Comparison of ENCODE assay signal across 11 cellular contexts in the genomic region with DNA sequence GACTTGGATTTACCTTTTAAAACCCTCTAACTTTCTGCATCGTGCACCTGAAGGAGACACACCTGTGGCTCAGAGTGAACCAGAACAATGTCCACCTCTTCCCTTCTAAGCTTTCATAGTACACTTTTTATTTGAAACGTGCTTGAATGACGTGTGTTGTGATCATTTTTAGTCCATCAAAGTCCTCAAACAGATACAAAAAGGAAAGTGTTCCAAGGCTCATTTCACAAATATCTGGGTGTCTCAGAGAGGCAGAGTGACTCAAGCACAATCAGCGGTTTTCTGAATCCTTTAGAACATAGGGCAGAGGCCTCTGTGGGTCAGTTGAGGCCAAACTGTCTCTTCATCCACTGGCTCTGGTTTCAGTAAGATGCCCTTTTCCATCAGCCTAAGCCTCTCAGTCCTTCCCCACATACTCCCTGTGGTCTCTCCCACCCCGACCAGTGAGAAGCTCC. TPM values are rescaled to one million over a fixed set of nuclear protein-coding genes. Genes with fewer than 3 reads are reported as not detected.
DNase-seq lines count a peak whose midpoint lies in the region; ATAC-seq, FAIRE-seq and TF ChIP-seq lines count a peak whose summit lies in the region.
"Had no signal": no experiment of that assay in that cellular context is flagged by ENCODE, and none has a peak within 500 bp of the region (broad histone marks: within the 10 kb centered on the region; RNA-seq: fewer than 3 reads in every experiment).

No MANE protein-coding gene starts in this region.

- FAIRE-seq in astrocyte (lab: Jason Lieb, UNC) (no peak), HepG2 (lab: Jason Lieb, UNC) (no peak)

- H3K4me1 ChIP-seq in astrocyte (ENCODE audit: insufficient read depth, low read length) (peaks cover 44% of the 10 kb centered on the region), HepG2 (ENCODE audit: insufficient read depth, low read length) (peaks cover 81% of the 10 kb centered on the region), tibial nerve (peaks cover 0 to 92% (median 63%) of the 10 kb centered on the region in 4 donors)

- no peaks in the 10 kb centered on the region for H3K9me3 Mint-ChIP-seq in astrocyte (ENCODE audit: unreplicated experiment)
- H3K9me3 Mint-ChIP-seq in progenitor cell of endocrine pancreas (ENCODE audit: low read depth): no peaks in the 10 kb centered on the region
- H3K9me3 Mint-ChIP-seq: activated CD8-positive, alpha-beta T cell treated with anti-CD3 and anti-CD28 coated beads for 36 hours had no signal

- H3K9me3 ChIP-seq in astrocyte (ENCODE audit: insufficient read depth, low read depth, low read length) (no peaks in the 10 kb centered on the region), HepG2 (ENCODE audit: low read length) (no peaks in the 10 kb centered on the region), tibial nerve (no peaks in the 10 kb centered on the region)

- in situ Hi-C loops in HepG2 (cut with HindIII; ENCODE audit: extremely low pct_ligation_motif_present, low pct_unique_long_range_greater_than_20kb): no loop called here

- intact Hi-C loops in HepG2 (cut with micrococcal nuclease; ENCODE audit: unreplicated experiment): no loop called here

- H3K4me1 Mint-ChIP-seq in astrocyte (ENCODE audit: low read depth, unreplicated experiment): peaks cover 39% of the 10 kb centered on the region
- peaks cover 32% of the 10 kb centered on the region for H3K4me1 Mint-ChIP-seq in progenitor cell of endocrine pancreas (ENCODE audit: low read depth)

- WGBS in HepG2 (ENCODE audit: low lambda C conversion rate): 55% methylated on average over 5 of the region's 5 CpGs
- WGBS in tibial nerve, 2 donors: 41 to 49% methylated on average over 5 of the region's 5 CpGs

- POLR2A ChIA-PET in HepG2 (lab: Yijun Ruan, JAX): interaction anchor here (0.7 to 7.8 kb wide), 15 partner anchors 10 to 479 kb away, joined by 3 to 117 read pairs (median 5); a partner anchor contains a TSS

- H3K4me3 Mint-ChIP-seq in astrocyte (ENCODE audit: unreplicated experiment) (no peak overlapping the region), progenitor cell of endocrine pancreas (ENCODE audit: low read depth) (no peak overlapping the region)
- H3K4me3 Mint-ChIP-seq: activated CD8-positive, alpha-beta T cell treated with anti-CD3 and anti-CD28 coated beads for 36 hours had no signal

- TF ChIP-seq POLR2A in HepG2 (IDR thresholded peaks at IDR 0.05; ENCODE audit: insufficient read depth in 1 of 2, low read depth in 2 of 2, low read length in 2 of 2) (no peak), tibial nerve (IDR thresholded peaks at IDR 0.05) (no peak)

- no peak for TF ChIP-seq RAD21 in HepG2 (CRISPR knock-in tag; IDR thresholded peaks at IDR 0.05)

- H2AFZ ChIP-seq in astrocyte (ENCODE audit: low read depth, low read length): no peak overlapping the region
- H2AFZ ChIP-seq in HepG2 (ENCODE audit: low read length): no peak overlapping the region

- peak; percentile 31 for DNase-seq in NCI-H2171 treated with DMSO at 0.1 percent for 48 hours (lab: John Stamatoyannopoulos, UW)
- DNase-seq in NCI-H2171 (lab: John Stamatoyannopoulos, UW): no peak
- DNase-seq in astrocyte (ENCODE audit: low read depth): peak; percentile 52
- no peak for DNase-seq in HepG2 (ENCODE audit: low spot score)
- no peak for DNase-seq in tibial nerve (ENCODE audit: low spot score in 2 of 2)
- DNase-seq in progenitor cell of endocrine pancreas (ENCODE audit: low spot score, unreplicated experiment): no peak
- DNase-seq in T-helper 1 cell: no peak
- DNase-seq: 8988T; activated CD8-positive, alpha-beta T cell treated with anti-CD3 and anti-CD28 coated beads for 36 hours; anterior cingulate cortex had no signal

- H4K20me1 ChIP-seq in astrocyte (ENCODE audit: insufficient read depth, low read length) (no peaks in the 10 kb centered on the region), HepG2 (ENCODE audit: insufficient read depth, low read length) (no peaks in the 10 kb centered on the region)

- TF ChIP-seq EP300 in HepG2 (IDR thresholded peaks at IDR 0.05; ENCODE audit: low read depth in 2 of 2, low read length in 2 of 2) (no peak), HepG2 (CRISPR knock-in tag; IDR thresholded peaks at IDR 0.05; ENCODE audit: borderline replicate concordance) (no peak), tibial nerve (IDR thresholded peaks at IDR 0.05) (no peak)

- no peaks in the 10 kb centered on the region for H3K36me3 Mint-ChIP-seq in astrocyte (ENCODE audit: low read depth, unreplicated experiment)
- H3K36me3 Mint-ChIP-seq in progenitor cell of endocrine pancreas (ENCODE audit: insufficient read depth): no peaks in the 10 kb centered on the region

- H3K27me3 Mint-ChIP-seq in astrocyte (ENCODE audit: low read depth, unreplicated experiment) (no peaks in the 10 kb centered on the region), progenitor cell of endocrine pancreas (no peaks in the 10 kb centered on the region)
- H3K27me3 Mint-ChIP-seq: activated CD8-positive, alpha-beta T cell treated with anti-CD3 and anti-CD28 coated beads for 36 hours had no signal

- CTCF ChIA-PET in HepG2 (lab: Yijun Ruan, JAX; ENCODE audit: low intra/inter-chr PET ratio, low total read pairs): no interaction called here

- TF ChIP-seq CTCF in astrocyte (IDR thresholded peaks at IDR 0.05; ENCODE audit: insufficient read depth, low read depth, low read length) (no peak), HepG2 (CRISPR knock-in tag; IDR thresholded peaks at IDR 0.05) (no peak), tibial nerve (IDR thresholded peaks at IDR 0.05) (no peak), progenitor cell of endocrine pancreas (IDR thresholded peaks at IDR 0.05; ENCODE audit: unreplicated experiment) (no peak)

- no peak overlapping the region for H3K27ac Mint-ChIP-seq in astrocyte (ENCODE audit: unreplicated experiment)
- H3K27ac Mint-ChIP-seq in progenitor cell of endocrine pancreas: no peak overlapping the region
- H3K27ac Mint-ChIP-seq: activated CD8-positive, alpha-beta T cell treated with anti-CD3 and anti-CD28 coated beads for 36 hours had no signal

- no peak for ATAC-seq in HepG2
- no peak for ATAC-seq in GM18873 (IDR thresholded peaks at IDR 0.05; ENCODE audit: low FRiP score, unreplicated experiment)
- ATAC-seq: activated CD8-positive, alpha-beta T cell treated with anti-CD3 and anti-CD28 coated beads for 36 hours had no signal

- H3K4me2 ChIP-seq in astrocyte (ENCODE audit: low read length) (peak overlapping the region; percentile 39), HepG2 (ENCODE audit: low read depth, low read length) (peak overlapping the region; percentile 16)

- H3K4me3 ChIP-seq in astrocyte (ENCODE audit: insufficient read depth, low read depth, low read length) (no peak overlapping the region), HepG2 (replicated peaks in 1 of 3; ENCODE audit: insufficient read depth in 1 of 3, low read depth in 2 of 3, low read length in 3 of 3) (no peak overlapping the region), tibial nerve (no peak overlapping the region)

- H3K27me3 ChIP-seq in astrocyte (ENCODE audit: insufficient read depth, low read length) (no peaks in the 10 kb centered on the region), HepG2 (ENCODE audit: control insufficient read depth in 1 of 2, insufficient read depth in 2 of 2, low read length in 2 of 2) (no peaks in the 10 kb centered on the region; a peak in 1 of 5 replicates), tibial nerve (no peaks in the 10 kb centered on the region)

- peak overlapping the region; percentile 46 for H3K9ac ChIP-seq in astrocyte (ENCODE audit: low read length)
- peak overlapping the region; percentile 47 for H3K9ac ChIP-seq in HepG2 (ENCODE audit: insufficient read depth, low read depth, low read length)

- peak overlapping the region; percentile 41 for H3K27ac ChIP-seq in astrocyte (ENCODE audit: low read depth, low read length)
- H3K27ac ChIP-seq in HepG2 (ENCODE audit: extremely low read length, insufficient read depth, low read length): peak overlapping the region; percentile 55
- H3K27ac ChIP-seq in tibial nerve: peak overlapping the region in 3 of 4 donors; percentile 61 to 69 (median 66)

- H3K36me3 ChIP-seq in astrocyte (ENCODE audit: insufficient read depth, low read length) (no peaks in the 10 kb centered on the region), HepG2 (replicated peaks in 1 of 2; ENCODE audit: control insufficient read depth in 1 of 2, insufficient read depth in 2 of 2, low read length in 2 of 2) (no peaks in the 10 kb centered on the region), tibial nerve (no peaks in the 10 kb centered on the region)

- no peaks in the 10 kb centered on the region for H3K79me2 ChIP-seq in astrocyte (ENCODE audit: insufficient read depth, low read length)
- peaks cover 7% of the 10 kb centered on the region for H3K79me2 ChIP-seq in HepG2 (ENCODE audit: insufficient read depth, low read length)

- BruUV-seq in HepG2 (replicated peaks; lab: Mats Ljungman, UMichigan): no TSS peak

TF ChIP-seq in HepG2, 621 proteins besides CTCF, POLR2A, EP300 and RAD21 (continues in another document):
- TF ChIP-seq ZNF563 (CRISPR knock-in tag; IDR thresholded peaks at IDR 0.05): no peak

RNA-seq across cellular contexts. Expression of a gene that starts 49.7 kb away (rescaled TPM):
- total RNA-seq in astrocyte: 136 and 143 TPM in 2 replicates
- total RNA-seq in HepG2 (2016; rRNA removed; fragmentation: Illumina TruSeq; extraction: Trizol): 138 and 153 TPM in 2 replicates
- 69.4 and 87.9 TPM in 2 replicates for total RNA-seq in HepG2 (2016; cell fraction: cytosol; rRNA removed; fragmentation: Illumina TruSeq; extraction: Trizol; ENCODE audit: low read depth)
- total RNA-seq in HepG2 (2016; cell fraction: insoluble cytoplasmic fraction; rRNA removed; fragmentation: Illumina TruSeq; extraction: Trizol): 150 and 155 TPM in 2 replicates
- 161 and 181 TPM in 2 replicates for total RNA-seq in HepG2 (2016; cell fraction: membrane; rRNA removed; fragmentation: Illumina TruSeq; extraction: Trizol)
- total RNA-seq in HepG2 (2016; cell fraction: nucleus; rRNA removed; fragmentation: Illumina TruSeq; extraction: Trizol): 122 and 141 TPM in 2 replicates
- polyA plus RNA-seq in HepG2 (2011; rRNA removed): 298 and 376 TPM in 2 replicates
- 138 and 172 TPM in 2 replicates for polyA plus RNA-seq in HepG2 (2011; cell fraction: cytosol; rRNA removed)
- 48.3 and 58.7 TPM in 2 replicates for polyA plus RNA-seq in HepG2 (2011; cell fraction: nucleus; rRNA removed)
- polyA plus RNA-seq in HepG2 (2012): 275 and 344 TPM in 2 replicates
- 107 and 127 TPM in 2 replicates for polyA plus RNA-seq in HepG2 (2016; cell fraction: cytosol; fragmentation: Illumina TruSeq; extraction: Trizol; ENCODE audit: low read depth)
- 138 and 146 TPM in 2 replicates for polyA plus RNA-seq in HepG2 (2016; cell fraction: insoluble cytoplasmic fraction; fragmentation: Illumina TruSeq; extraction: Trizol; ENCODE audit: low read depth)
- polyA plus RNA-seq in HepG2 (2016; cell fraction: membrane; fragmentation: Illumina TruSeq; extraction: Trizol; ENCODE audit: low read depth): 182 and 204 TPM in 2 replicates
- 192 and 196 TPM in 2 replicates for polyA plus RNA-seq in HepG2 (2016; cell fraction: nucleus; fragmentation: Illumina TruSeq; extraction: Trizol; ENCODE audit: insufficient read depth, low read depth)
- polyA minus RNA-seq in HepG2 (2011; rRNA and poly(A)+ RNA removed; ENCODE audit: low replicate concordance): 29.6 and 82.1 TPM in 2 replicates
- 136 and 144 TPM in 2 replicates for polyA minus RNA-seq in HepG2 (2011; cell fraction: cytosol; rRNA and poly(A)+ RNA removed)
- polyA minus RNA-seq in HepG2 (2011; cell fraction: nucleus; rRNA and poly(A)+ RNA removed): 77.8 and 97.8 TPM in 2 replicates
- 100 to 1,000 TPM in 1 of 4 donors, 10 to 100 TPM in 3; 57.6 to 105 (median 83.1) TPM for total RNA-seq in tibial nerve
- total RNA-seq in progenitor cell of endocrine pancreas: 110 and 120 TPM in 2 replicates

Comparison
In these comparisons a context has a peak if more than half of its experiments do, and no peak if none do; other contexts are left out.
1. DNase-seq: peak in NCI-H2171 treated with DMSO at 0.1 percent for 48 hours (single experiment) and astrocyte (single experiment); none in NCI-H2171 (single experiment), HepG2 (single experiment), tibial nerve (0 of 2), progenitor cell of endocrine pancreas (single experiment) and T-helper 1 cell (0 of 5).
2. Peak in every context shown above with its lines, with median percentiles within 50 percentile points of each other: H3K27ac ChIP-seq.